16 cellular contexts compared by ENCODE assay signal in genomic region chr16:23974223-23974622, GRCh38.
DNase-seq lines count a peak whose midpoint lies in the region; ATAC-seq and TF ChIP-seq lines count a peak whose summit lies in the region.
"Had no signal": no experiment of that assay in that cellular context is flagged by ENCODE, and none has a peak within 500 bp of the region (broad histone marks: within the 10 kb centered on the region; RNA-seq: fewer than 3 reads in every experiment).

No MANE protein-coding gene starts in this region.

- dilution Hi-C loops in mammary epithelial cell (cut with HindIII; ENCODE audit: low sequenced_read_pairs), result no loop called here

- H3K27me3 Mint-ChIP-seq in MCF 10A (ENCODE audit: insufficient read depth, unreplicated experiment), result peaks cover 25% of the 10 kb centered on the region

- TF ChIP-seq CTCF in MCF 10A (IDR thresholded peaks at IDR 0.05; ENCODE audit: unreplicated experiment) (no peak), mammary epithelial cell (conservative IDR thresholded peaks at IDR 0.05 in 1 of 2, IDR thresholded peaks at IDR 0.05 in 1 of 2; ENCODE audit: extremely low read depth in 1 of 2, insufficient read depth in 1 of 2, low read depth in 1 of 2, low read length in 2 of 2) (no peak), hepatocyte (IDR thresholded peaks at IDR 0.05; ENCODE audit: poor library complexity) (no peak), upper lobe of right lung (IDR thresholded peaks at IDR 0.05) (no peak)

- POLR2A ChIA-PET in MCF 10A (lab: Yijun Ruan, JAX), result no interaction called here

- H3K4me3 Mint-ChIP-seq in MCF 10A (ENCODE audit: unreplicated experiment), result no peak overlapping the region

- H3K4me1 ChIP-seq in mammary epithelial cell (ENCODE audit: insufficient read depth, low read length) (no peaks in the 10 kb centered on the region), hepatocyte (ENCODE audit: insufficient read depth) (no peaks in the 10 kb centered on the region), upper lobe of right lung (no peaks in the 10 kb centered on the region)
- H3K4me1 ChIP-seq: lower lobe of right lung had no signal

- no TSS peak for BruUV-seq in MCF 10A (replicated peaks; lab: Mats Ljungman, UMichigan)
- BruUV-seq in mammary epithelial cell (replicated peaks; lab: Mats Ljungman, UMichigan), result no TSS peak

- no peaks in the 10 kb centered on the region for H3K9me3 ChIP-seq in mammary epithelial cell (replicated peaks; ENCODE audit: insufficient read depth, low read length)
- no peaks in the 10 kb centered on the region for H3K9me3 ChIP-seq in hepatocyte (ENCODE audit: low read depth)
- H3K9me3 ChIP-seq in upper lobe of right lung, result no peaks in the 10 kb centered on the region
- H3K9me3 ChIP-seq: lower lobe of right lung had no signal

- H3K36me3 ChIP-seq in mammary epithelial cell (ENCODE audit: insufficient read depth, low read length), result no peaks in the 10 kb centered on the region
- H3K36me3 ChIP-seq in hepatocyte (replicated peaks; ENCODE audit: insufficient read depth, low read depth), result no peaks in the 10 kb centered on the region
- H3K36me3 ChIP-seq in upper lobe of right lung, result no peaks in the 10 kb centered on the region
- H3K36me3 ChIP-seq: lower lobe of right lung had no signal

- CTCF ChIA-PET in MCF 10A (lab: Yijun Ruan, JAX), result interaction anchor here (0.7 to 1.2 kb wide), 2 partner anchors 14 to 36 kb away, joined by 3 to 4 read pairs; no protein-coding TSS in a partner anchor
- CTCF ChIA-PET in mammary epithelial cell (lab: Charles Lee; ENCODE audit: low non-redundant PET), result no interaction called here

- in situ Hi-C loops in mammary epithelial cell (cut with MboI; ENCODE audit: low sequenced_read_pairs in 2 of 2), result no loop called here
- in situ Hi-C loops in SK-MEL-5 (cut with HindIII; ENCODE audit: low pct_unique_long_range_greater_than_20kb, low sequenced_read_pairs), result no loop called here

- no peak overlapping the region for H3K9ac ChIP-seq in mammary epithelial cell (ENCODE audit: insufficient read depth, low read length)

- H3K27ac Mint-ChIP-seq in MCF 10A (ENCODE audit: low read depth, unreplicated experiment), result no peak overlapping the region

- ATAC-seq in upper lobe of right lung, result peak; percentile 21
- no peak for ATAC-seq in GM21528 (IDR thresholded peaks at IDR 0.05; ENCODE audit: low FRiP score, unreplicated experiment)
- ATAC-seq: lower lobe of right lung had no signal

- 28% methylated on average over 4 of the region's 4 CpGs for WGBS in mammary epithelial cell (ENCODE audit: low coverage, missing lambda C conversion rate)
- WGBS in hepatocyte (ENCODE audit: low lambda C conversion rate, missing lambda C conversion rate), result 32% methylated on average over 4 of the region's 4 CpGs

- H3K79me2 ChIP-seq in mammary epithelial cell (ENCODE audit: insufficient read depth, low read length), result no peaks in the 10 kb centered on the region
- H3K79me2 ChIP-seq in hepatocyte, result no peaks in the 10 kb centered on the region

- H3K27ac ChIP-seq in mammary epithelial cell (ENCODE audit: insufficient read depth, low read depth, low read length) (no peak overlapping the region), hepatocyte (no peak overlapping the region), upper lobe of right lung (no peak overlapping the region)
- H3K27ac ChIP-seq: lower lobe of right lung had no signal

- H3K9me2 ChIP-seq in hepatocyte (replicated peaks; ENCODE audit: insufficient read depth), result no peaks in the 10 kb centered on the region

- H3K4me1 Mint-ChIP-seq in MCF 10A (ENCODE audit: insufficient read depth, unreplicated experiment), result no peaks in the 10 kb centered on the region

- H4K20me1 ChIP-seq in mammary epithelial cell (ENCODE audit: insufficient read depth, low read length) (no peaks in the 10 kb centered on the region), hepatocyte (ENCODE audit: insufficient read depth, poor library complexity, severe bottlenecking) (no peaks in the 10 kb centered on the region)

- H2AFZ ChIP-seq in mammary epithelial cell (ENCODE audit: low read depth, low read length), result no peak overlapping the region
- no peak overlapping the region for H2AFZ ChIP-seq in hepatocyte

- H3K27me3 ChIP-seq in mammary epithelial cell (ENCODE audit: insufficient read depth, low read length) (no peaks in the 10 kb centered on the region), hepatocyte (no peaks in the 10 kb centered on the region), upper lobe of right lung (no peaks in the 10 kb centered on the region)

- intact Hi-C loops in MCF 10A (cut with micrococcal nuclease), result no loop called here
- intact Hi-C loops in mammary epithelial cell (cut with micrococcal nuclease), result no loop called here
- intact Hi-C loops in upper lobe of right lung (cut with DNase I), result no loop called here

- no peaks in the 10 kb centered on the region for H3K36me3 Mint-ChIP-seq in MCF 10A (ENCODE audit: insufficient read depth, unreplicated experiment)

- peak; percentile 35 for DNase-seq in MCF 10A (ENCODE audit: unreplicated experiment)
- DNase-seq in mammary epithelial cell, result no peak
- DNase-seq in SK-MEL-5 (ENCODE audit: low read depth, low spot score), result peak; percentile 24
- DNase-seq in hepatocyte (ENCODE audit: low spot score), result peak; percentile 32
- no peak for DNase-seq in upper lobe of right lung
- DNase-seq in amygdala (lab: John Stamatoyannopoulos, UW), result no peak
- no peak for DNase-seq in LoVo (ENCODE audit: low spot score)
- DNase-seq: Karpas-422, lower lobe of right lung, NCI-H2081, NCI-H774, occipital lobe, SHP77, small intestine, substantia nigra had no signal

- H3K9me3 Mint-ChIP-seq in MCF 10A (ENCODE audit: unreplicated experiment), result peaks cover 9% of the 10 kb centered on the region

- H3K4me3 ChIP-seq in mammary epithelial cell (replicated peaks in 1 of 3; ENCODE audit: insufficient read depth in 1 of 3, low read depth in 2 of 3, low read length in 3 of 3), result no peak overlapping the region
- H3K4me3 ChIP-seq in hepatocyte, result no peak overlapping the region
- no peak overlapping the region for H3K4me3 ChIP-seq in upper lobe of right lung
- H3K4me3 ChIP-seq: lower lobe of right lung had no signal

- H3K4me2 ChIP-seq in mammary epithelial cell (ENCODE audit: insufficient read depth, low read depth, low read length) (no peak overlapping the region), hepatocyte (no peak overlapping the region)

Comparison
In these comparisons a context has a peak if more than half of its experiments do, and no peak if none do; other contexts are left out.
1. DNase-seq: peak in MCF 10A (single experiment), SK-MEL-5 (single experiment) and hepatocyte (single experiment); none in mammary epithelial cell (single experiment), upper lobe of right lung (single experiment), amygdala (0 of 56) and LoVo (single experiment).